ENCODE assay signal across 1 cellular context in the genomic region with DNA sequence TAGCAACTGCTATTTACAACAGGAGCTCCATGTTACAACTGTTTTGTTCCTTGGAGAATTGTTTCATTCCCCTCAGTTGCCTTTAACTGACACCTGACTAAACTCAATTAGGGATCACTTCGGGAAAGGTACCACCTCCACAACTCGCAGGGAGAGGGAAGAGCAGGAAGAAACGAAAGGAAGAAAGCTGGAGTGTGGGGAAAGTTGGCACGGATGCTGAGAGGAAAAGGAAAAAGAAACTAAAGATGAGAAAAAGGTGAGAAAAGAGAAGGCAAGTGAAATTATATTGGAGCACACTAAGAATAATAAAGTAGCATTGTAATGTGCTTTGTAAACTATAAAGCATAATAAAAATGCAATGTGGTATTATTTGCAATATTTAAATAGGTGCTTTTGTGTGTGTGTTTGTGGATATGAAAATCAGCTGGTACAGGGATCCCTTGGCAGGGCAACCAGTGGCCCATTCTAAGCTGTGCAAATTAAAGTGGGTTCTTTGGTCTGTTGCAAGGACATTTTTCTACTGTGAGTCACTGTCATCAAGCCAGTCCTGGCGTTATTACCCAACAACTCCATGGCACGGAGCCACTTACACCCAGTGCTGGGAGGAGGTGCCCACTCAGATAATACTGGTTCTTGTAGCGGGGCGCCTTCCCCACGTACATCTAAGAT.
TF ChIP-seq lines count a peak whose summit lies in the region.

No MANE protein-coding gene starts in this region.

TF ChIP-seq in K562, 482 proteins besides CTCF, POLR2A, EP300 and RAD21:
- no peak for TF ChIP-seq FIP1L1 (IDR thresholded peaks at IDR 0.05; ENCODE audit: low read depth, low read length, poor library complexity, severe bottlenecking)
- peak; percentile 71 for TF ChIP-seq ZNF512 (tag; IDR thresholded peaks at IDR 0.05)
